8 cellular contexts compared by ENCODE assay signal in genomic region chr2:239104800-239105199, GRCh38.
"Had no signal": no experiment of that assay in that cellular context is flagged by ENCODE, and none has a peak within 500 bp of the region (broad histone marks: within the 10 kb centered on the region; RNA-seq: fewer than 3 reads in every experiment).

No MANE protein-coding gene starts in this region.

- H3K9me3 Mint-ChIP-seq: GM23338, H9, IgD-negative memory B cell had no signal

- H3K27ac Mint-ChIP-seq: GM23338, H9, IgD-negative memory B cell had no signal

- H3K4me2 ChIP-seq: GM23338 had no signal

- ATAC-seq: GM23338 had no signal

- H3K4me3 ChIP-seq: GM23338 had no signal

- DNase-seq: H9, HCEC 1CT, KBM-7 had no signal

- H3K27me3 Mint-ChIP-seq: IgD-negative memory B cell had no signal

- H2AFZ ChIP-seq: GM23338 had no signal

- FAIRE-seq: H1, H54, HTR-8/SVneo had no signal

- H3K4me3 Mint-ChIP-seq: GM23338, H9, IgD-negative memory B cell had no signal

- H3K4me1 Mint-ChIP-seq: GM23338, H9, IgD-negative memory B cell had no signal
